ENCODE assay signal across 12 cellular contexts in genomic region chr7:371779-372545, GRCh38.
DNase-seq lines count a peak whose midpoint lies in the region; ATAC-seq and TF ChIP-seq lines count a peak whose summit lies in the region.
"Had no signal": no experiment of that assay in that cellular context is flagged by ENCODE, and none has a peak within 500 bp of the region (broad histone marks: within the 10 kb centered on the region; RNA-seq: fewer than 3 reads in every experiment).

No MANE protein-coding gene starts in this region.

- H2BK5ac ChIP-seq in trophoblast cell (ENCODE audit: low read depth, low read length, poor library complexity) = no peak overlapping the region

- no peak overlapping the region for H3K4me2 ChIP-seq in trophoblast cell (ENCODE audit: low read length)

- no peak overlapping the region for H3K23ac ChIP-seq in trophoblast cell (ENCODE audit: low read length)

- peaks cover 0 to 37% (median 8%) of the 10 kb centered on the region in 4 donors for H3K4me1 ChIP-seq in Peyer's patch
- H3K4me1 ChIP-seq in trophoblast cell (ENCODE audit: control insufficient read depth in 1 of 2, insufficient read depth in 2 of 2, low read length in 2 of 2) = peaks cover 12% of the 10 kb centered on the region in 2 experiments
- H3K4me1 ChIP-seq: adrenal gland had no signal

- no peaks in the 10 kb centered on the region for H3K27me3 ChIP-seq in Peyer's patch
- H3K27me3 ChIP-seq in trophoblast cell (ENCODE audit: insufficient read depth, low read length) = no peaks in the 10 kb centered on the region

- POLR2A ChIA-PET in activated CD4-positive, alpha-beta T cell treated with anti-CD3 and anti-CD28 coated beads, Interleukin-2, amount 10 ng/mL, durations not matched to agents 7 days and 5 days (lab: Charles Lee) = no interaction called here

- no peak overlapping the region for H2AK5ac ChIP-seq in trophoblast cell (ENCODE audit: low read length)

- TF ChIP-seq POLR2A in Peyer's patch (IDR thresholded peaks at IDR 0.05) = no peak

- H3K9me3 Mint-ChIP-seq in activated CD4-positive, alpha-beta T cell treated with anti-CD3 and anti-CD28 coated beads, Interleukin-2, amount 10 ng/mL, durations not matched to agents 7 days and 5 days = no peaks in the 10 kb centered on the region
- no peaks in the 10 kb centered on the region for H3K9me3 Mint-ChIP-seq in stimulated activated naive CD8-positive, alpha-beta T cell treated with anti-CD3 and anti-CD28 coated beads, Interleukin-15, amount 100 ng/mL, for 72 hours
- H3K9me3 Mint-ChIP-seq: immature natural killer cell, naive B cell had no signal

- no peak overlapping the region for H3K4me3 Mint-ChIP-seq in activated CD4-positive, alpha-beta T cell treated with anti-CD3 and anti-CD28 coated beads, Interleukin-2, amount 10 ng/mL, durations not matched to agents 7 days and 5 days
- H3K4me3 Mint-ChIP-seq in stimulated activated naive CD8-positive, alpha-beta T cell treated with anti-CD3 and anti-CD28 coated beads, Interleukin-15, amount 100 ng/mL, for 72 hours = no peak overlapping the region
- H3K4me3 Mint-ChIP-seq: immature natural killer cell, naive B cell had no signal

- H3K27me3 Mint-ChIP-seq in activated CD4-positive, alpha-beta T cell treated with anti-CD3 and anti-CD28 coated beads, Interleukin-2, amount 10 ng/mL, durations not matched to agents 7 days and 5 days = no peaks in the 10 kb centered on the region
- no peaks in the 10 kb centered on the region for H3K27me3 Mint-ChIP-seq in stimulated activated naive CD8-positive, alpha-beta T cell treated with anti-CD3 and anti-CD28 coated beads, Interleukin-15, amount 100 ng/mL, for 72 hours

- no peak overlapping the region for H4K12ac ChIP-seq in trophoblast cell (ENCODE audit: low read depth, low read length)

- peak; percentile 8 for ATAC-seq in stimulated activated naive CD8-positive, alpha-beta T cell treated with anti-CD3 and anti-CD28 coated beads, Interleukin-15, amount 100 ng/mL, for 72 hours

- no peak overlapping the region for H3K9ac ChIP-seq in trophoblast cell (ENCODE audit: low read length)

- H4K91ac ChIP-seq in trophoblast cell (ENCODE audit: low read depth, low read length) = no peak overlapping the region

- H3K14ac ChIP-seq in trophoblast cell (ENCODE audit: low read length) = no peak overlapping the region

- H2BK12ac ChIP-seq in trophoblast cell (ENCODE audit: low read length) = no peak overlapping the region

- H3K4me1 Mint-ChIP-seq in activated CD4-positive, alpha-beta T cell treated with anti-CD3 and anti-CD28 coated beads, Interleukin-2, amount 10 ng/mL, durations not matched to agents 7 days and 5 days = peaks cover 4% of the 10 kb centered on the region
- peaks cover 24% of the 10 kb centered on the region for H3K4me1 Mint-ChIP-seq in stimulated activated naive CD8-positive, alpha-beta T cell treated with anti-CD3 and anti-CD28 coated beads, Interleukin-15, amount 100 ng/mL, for 72 hours

- H3K18ac ChIP-seq in trophoblast cell (ENCODE audit: low read length) = no peak overlapping the region

- H3K27ac ChIP-seq in Peyer's patch (peak overlapping the region in 1 of 4 donors; percentile 66), trophoblast cell (ENCODE audit: low read depth, low read length) (no peak overlapping the region)
- H3K27ac ChIP-seq: adrenal gland, tibial nerve had no signal

- CTCF ChIA-PET in activated CD4-positive, alpha-beta T cell treated with anti-CD3 and anti-CD28 coated beads, Interleukin-2, amount 10 ng/mL, durations not matched to agents 7 days and 5 days (lab: Charles Lee) = interaction anchor here (1.3 to 1.5 kb wide), 2 partner anchors 9 to 39 kb away, joined by 3 read pairs; no protein-coding TSS in a partner anchor

- no peak overlapping the region for H3K4me3 ChIP-seq in Peyer's patch
- no peak overlapping the region for H3K4me3 ChIP-seq in trophoblast cell (ENCODE audit: low read depth, low read length)
- H3K4me3 ChIP-seq: adrenal gland, tibial nerve had no signal

- TF ChIP-seq CTCF in Peyer's patch (IDR thresholded peaks at IDR 0.05) = no peak

- no peak overlapping the region for H4K8ac ChIP-seq in trophoblast cell (ENCODE audit: low read depth, low read length)

- no peak for DNase-seq in activated CD4-positive, alpha-beta T cell treated with anti-CD3 and anti-CD28 coated beads, Interleukin-2, amount 10 ng/mL, durations not matched to agents 7 days and 5 days
- DNase-seq in activated CD4-positive, alpha-beta T cell treated with anti-CD3 and anti-CD28 coated beads for 48 hours = no peak
- DNase-seq in Peyer's patch = peak in 2 of 3 donors; percentile 45 to 49
- DNase-seq in islet precursor cell = peak; percentile 54
- DNase-seq in stimulated activated naive CD8-positive, alpha-beta T cell treated with anti-CD3 and anti-CD28 coated beads, Interleukin-15, amount 100 ng/mL, for 72 hours = no peak
- no peak for DNase-seq in NCI-H1436 (lab: John Stamatoyannopoulos, UW)
- no peak for DNase-seq in trophoblast cell
- no peak for DNase-seq in GM19240 (ENCODE audit: insufficient read length, low spot score)
- DNase-seq: immature natural killer cell, naive B cell had no signal

- H3K36me3 ChIP-seq in Peyer's patch (no peaks in the 10 kb centered on the region), trophoblast cell (ENCODE audit: control insufficient read depth in 1 of 2, insufficient read depth in 2 of 2, low read length in 2 of 2) (no peaks in the 10 kb centered on the region)
- H3K36me3 ChIP-seq: adrenal gland, tibial nerve had no signal

- H3K9me3 ChIP-seq in Peyer's patch = no peaks in the 10 kb centered on the region
- no peaks in the 10 kb centered on the region for H3K9me3 ChIP-seq in trophoblast cell (ENCODE audit: insufficient read depth, low read depth, low read length)
- H3K9me3 ChIP-seq: adrenal gland, tibial nerve had no signal

- H3K79me1 ChIP-seq in trophoblast cell (ENCODE audit: low read length) = no peaks in the 10 kb centered on the region

- H3K36me3 Mint-ChIP-seq in activated CD4-positive, alpha-beta T cell treated with anti-CD3 and anti-CD28 coated beads, Interleukin-2, amount 10 ng/mL, durations not matched to agents 7 days and 5 days (ENCODE audit: low read depth) = no peaks in the 10 kb centered on the region
- H3K36me3 Mint-ChIP-seq: immature natural killer cell, naive B cell had no signal

- no peak overlapping the region for H2AFZ ChIP-seq in trophoblast cell (ENCODE audit: insufficient read depth, low read length, poor library complexity)

- H3K79me2 ChIP-seq in trophoblast cell (ENCODE audit: control insufficient read depth, insufficient read depth, low read length, poor library complexity) = no peaks in the 10 kb centered on the region

- peak overlapping the region; percentile 9 for H3K27ac Mint-ChIP-seq in activated CD4-positive, alpha-beta T cell treated with anti-CD3 and anti-CD28 coated beads, Interleukin-2, amount 10 ng/mL, durations not matched to agents 7 days and 5 days
- H3K27ac Mint-ChIP-seq in stimulated activated naive CD8-positive, alpha-beta T cell treated with anti-CD3 and anti-CD28 coated beads, Interleukin-15, amount 100 ng/mL, for 72 hours = no peak overlapping the region

- no peak overlapping the region for H3K4ac ChIP-seq in trophoblast cell (ENCODE audit: low read depth, low read length)

- WGBS in trophoblast cell (ENCODE audit: extremely low coverage, insufficient coverage, insufficient read length) = no CpG with 5 or more reads among the region's 43 CpGs

- H2BK120ac ChIP-seq in trophoblast cell (ENCODE audit: insufficient read depth, low read length, poor library complexity) = no peak overlapping the region

Comparison
In these comparisons a context has a peak if more than half of its experiments do, and no peak if none do; other contexts are left out.
1. DNase-seq: peak in Peyer's patch (2 of 3) and islet precursor cell (single experiment); none in activated CD4-positive, alpha-beta T cell treated with anti-CD3 and anti-CD28 coated beads, Interleukin-2, amount 10 ng/mL, durations not matched to agents 7 days and 5 days (single experiment), activated CD4-positive, alpha-beta T cell treated with anti-CD3 and anti-CD28 coated beads for 48 hours (single experiment), stimulated activated naive CD8-positive, alpha-beta T cell treated with anti-CD3 and anti-CD28 coated beads, Interleukin-15, amount 100 ng/mL, for 72 hours (0 of 2), NCI-H1436 (single experiment), trophoblast cell (0 of 2) and GM19240 (single experiment).